Comparison of ENCODE assay signal across 7 cellular contexts in genomic region chr16:29824589-29825144, GRCh38. TPM values are rescaled to one million over a fixed set of nuclear protein-coding genes. Genes with fewer than 3 reads are reported as not detected.
DNase-seq lines count a peak whose midpoint lies in the region; ATAC-seq and TF ChIP-seq lines count a peak whose summit lies in the region.
"Had no signal": no experiment of that assay in that cellular context is flagged by ENCODE, and none has a peak within 500 bp of the region (broad histone marks: within the 10 kb centered on the region; RNA-seq: fewer than 3 reads in every experiment).

No MANE protein-coding gene starts in this region.

- no peak for TF ChIP-seq CTCF in fibroblast of villous mesenchyme (IDR thresholded peaks at IDR 0.05; ENCODE audit: insufficient read depth, low read depth, low read length)
- TF ChIP-seq CTCF in type B pancreatic cell (conservative IDR thresholded peaks at IDR 0.05), result no peak

- DNase-seq in activated T-cell treated with anti-CD3 and anti-CD28 coated beads, Interleukin-2, amount 50 U/mL, for 24 hours, result no peak
- no peak for DNase-seq in activated T-cell treated with anti-CD3 and anti-CD28 coated beads, Interleukin-2, amount 50 U/mL, for 48 hours
- DNase-seq in fibroblast of villous mesenchyme (ENCODE audit: low read depth) (peak; percentile 80), type B pancreatic cell (ENCODE audit: extremely low spot score, unreplicated experiment) (no peak)
- no peak for DNase-seq in stimulated activated CD4-positive, alpha-beta T cell treated with anti-CD3 and anti-CD28 coated beads, Interleukin-4, amount 100 ng/mL, for 24 hours
- DNase-seq: DND-41 had no signal

- H3K27ac Mint-ChIP-seq in activated T-cell treated with anti-CD3 and anti-CD28 coated beads, Interleukin-2, amount 50 U/mL, for 24 hours, result peak overlapping the region; percentile 94
- H3K27ac Mint-ChIP-seq in type B pancreatic cell, result peak overlapping the region; percentile 66

- H3K4me1 Mint-ChIP-seq in activated T-cell treated with anti-CD3 and anti-CD28 coated beads, Interleukin-2, amount 50 U/mL, for 24 hours (ENCODE audit: low read depth), result peaks cover 91% of the 10 kb centered on the region
- H3K4me1 Mint-ChIP-seq in type B pancreatic cell (ENCODE audit: unreplicated experiment), result peaks cover 20% of the 10 kb centered on the region

- peak overlapping the region; percentile 22 for H3K4me3 ChIP-seq in fibroblast of villous mesenchyme (ENCODE audit: low read depth, low read length)

- H3K27me3 Mint-ChIP-seq in activated T-cell treated with anti-CD3 and anti-CD28 coated beads, Interleukin-2, amount 50 U/mL, for 24 hours, result no peaks in the 10 kb centered on the region
- no peaks in the 10 kb centered on the region for H3K27me3 Mint-ChIP-seq in type B pancreatic cell

- no peaks in the 10 kb centered on the region for H3K9me3 Mint-ChIP-seq in activated T-cell treated with anti-CD3 and anti-CD28 coated beads, Interleukin-2, amount 50 U/mL, for 24 hours
- no peaks in the 10 kb centered on the region for H3K9me3 Mint-ChIP-seq in type B pancreatic cell

- H3K36me3 Mint-ChIP-seq in activated T-cell treated with anti-CD3 and anti-CD28 coated beads, Interleukin-2, amount 50 U/mL, for 24 hours (ENCODE audit: low read depth), result peaks cover 39% of the 10 kb centered on the region
- no peaks in the 10 kb centered on the region for H3K36me3 Mint-ChIP-seq in type B pancreatic cell

- no peak for ATAC-seq in HG03159 (IDR thresholded peaks at IDR 0.05; ENCODE audit: unreplicated experiment)

- peak overlapping the region; percentile 69 for H3K4me3 Mint-ChIP-seq in activated T-cell treated with anti-CD3 and anti-CD28 coated beads, Interleukin-2, amount 50 U/mL, for 24 hours
- no peak overlapping the region for H3K4me3 Mint-ChIP-seq in type B pancreatic cell

RNA-seq across cellular contexts. Expression of gene MVP, which starts 4.4 kb away (rescaled TPM):
- total RNA-seq in fibroblast of villous mesenchyme (211 and 250 TPM in 2 replicates), type B pancreatic cell (ENCODE audit: low replicate concordance) (27.4 and 46.3 TPM in 2 replicates)

RNA-seq across cellular contexts. Expression of gene PAGR1, which starts 8.7 kb away (rescaled TPM):
- total RNA-seq in fibroblast of villous mesenchyme (20.3 and 20.7 TPM in 2 replicates), type B pancreatic cell (ENCODE audit: low replicate concordance) (25.5 and 33.5 TPM in 2 replicates)

RNA-seq across cellular contexts. Expression of gene PRRT2, which starts 12.7 kb away (rescaled TPM):
- total RNA-seq in fibroblast of villous mesenchyme, result 3.0 and 3.2 TPM in 2 replicates
- 1.4 and 15.1 TPM in 2 replicates for total RNA-seq in type B pancreatic cell (ENCODE audit: low replicate concordance)

RNA-seq across cellular contexts. Expression of gene MAZ, which starts 18.3 kb away (rescaled TPM):
- total RNA-seq in fibroblast of villous mesenchyme (166 and 269 TPM in 2 replicates), type B pancreatic cell (ENCODE audit: low replicate concordance) (207 and 294 TPM in 2 replicates)

RNA-seq across cellular contexts. Expression of gene KIF22, which starts 34.1 kb away (rescaled TPM):
- total RNA-seq in fibroblast of villous mesenchyme (32.5 and 45.3 TPM in 2 replicates), type B pancreatic cell (ENCODE audit: low replicate concordance) (54.8 and 112 TPM in 2 replicates)
